9 cellular contexts compared by ENCODE assay signal in the genomic region with DNA sequence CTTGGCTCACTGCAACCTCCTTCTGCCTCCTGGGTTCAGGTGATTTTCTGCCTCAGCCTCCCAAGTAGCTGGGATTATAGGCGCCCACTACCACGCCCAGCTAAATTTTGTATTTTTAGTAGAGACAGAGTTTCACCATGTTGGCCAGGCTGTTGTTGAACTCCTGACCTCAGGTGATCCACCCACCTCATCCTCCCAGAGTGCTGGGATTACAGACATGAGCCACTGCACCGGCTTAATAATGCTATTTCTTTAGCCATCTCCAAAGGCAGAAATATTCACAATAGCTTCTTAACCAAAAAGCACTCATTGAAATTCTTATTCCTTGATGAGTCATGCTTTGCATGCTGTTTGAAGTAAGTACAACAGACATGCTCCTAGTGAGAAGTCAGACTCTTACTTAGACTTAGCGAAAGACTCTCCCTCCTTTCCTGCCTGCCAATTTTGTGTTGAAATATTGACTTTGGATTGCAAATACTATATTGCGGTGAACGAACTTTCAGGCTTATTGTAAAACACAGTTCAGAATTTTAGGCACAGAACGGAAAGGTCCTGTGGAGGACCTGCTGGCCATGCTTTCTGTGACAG. TPM values are rescaled to one million over a fixed set of nuclear protein-coding genes. Genes with fewer than 3 reads are reported as not detected.
DNase-seq lines count a peak whose midpoint lies in the region; ATAC-seq and TF ChIP-seq lines count a peak whose summit lies in the region.
"Had no signal": no experiment of that assay in that cellular context is flagged by ENCODE, and none has a peak within 500 bp of the region (broad histone marks: within the 10 kb centered on the region; RNA-seq: fewer than 3 reads in every experiment).

No MANE protein-coding gene starts in this region.

- peaks cover 0 to 7% (median 0%) of the 10 kb centered on the region in 4 donors for H3K36me3 ChIP-seq in esophagus muscularis mucosa

- TF ChIP-seq CTCF in esophagus muscularis mucosa (IDR thresholded peaks at IDR 0.05) (no peak), lower leg skin (IDR thresholded peaks at IDR 0.05) (no peak)

- no peak for TF ChIP-seq POLR2A in esophagus muscularis mucosa (IDR thresholded peaks at IDR 0.05; ENCODE audit: low read depth)
- no peak for TF ChIP-seq POLR2A in lower leg skin (IDR thresholded peaks at IDR 0.05)

- 56% methylated on average over 7 of the region's 7 CpGs for WGBS in esophagus muscularis mucosa
- WGBS in lower leg skin, 2 donors = 34 to 38% methylated on average over 7 of the region's 7 CpGs

- H3K4me1 ChIP-seq in esophagus muscularis mucosa = peaks cover 64 to 81% (median 80%) of the 10 kb centered on the region in 4 donors

- DNase-seq in DMS 273 (lab: John Stamatoyannopoulos, UW; ENCODE audit: unreplicated experiment) (peak; percentile 32), DMS 273 treated with DMSO at 0.1 percent for 48 hours (lab: John Stamatoyannopoulos, UW) (no peak), SIG-M5 (lab: John Stamatoyannopoulos, UW) (peak; percentile 92), esophagus muscularis mucosa (ENCODE audit: extremely low spot score) (no peak), lower leg skin (ENCODE audit: low spot score in 2 of 2) (no peak)

- intact Hi-C loops in esophagus muscularis mucosa (cut with DNase I) (no loop called here), lower leg skin (cut with DNase I; ENCODE audit: low total_unique reads) (no loop called here)

- H3K4me3 ChIP-seq in esophagus muscularis mucosa = peak overlapping the region in 2 of 4 donors; percentile 2 to 12
- H3K4me3 ChIP-seq in skin epidermis = peak overlapping the region in 1 of 7 experiments; percentile 1
- H3K4me3 ChIP-seq in lower leg skin (ENCODE audit: low read depth, poor library complexity, severe bottlenecking) = no peak overlapping the region

- no peak for TF ChIP-seq EP300 in esophagus muscularis mucosa (IDR thresholded peaks at IDR 0.05)

- H3K9me3 ChIP-seq in esophagus muscularis mucosa = no peaks in the 10 kb centered on the region

- H3K27me3 ChIP-seq in esophagus muscularis mucosa = no peaks in the 10 kb centered on the region

- no peak for ATAC-seq in GM21619 (IDR thresholded peaks at IDR 0.05; ENCODE audit: unreplicated experiment)
- ATAC-seq in HG02759 (IDR thresholded peaks at IDR 0.05; ENCODE audit: unreplicated experiment) = no peak

- H3K27ac ChIP-seq in esophagus muscularis mucosa (replicated peaks in 1 of 4) (peak overlapping the region; percentile 18 to 99 (median 46)), skin epidermis (peak overlapping the region in 11 of 21 experiments; percentile 3 to 99 (median 31))
- H3K27ac ChIP-seq: 22Rv1 had no signal

RNA-seq across cellular contexts. Expression of gene ACTR3, which starts 4.4 kb away (rescaled TPM):
- total RNA-seq in esophagus muscularis mucosa = 100 to 1,000 TPM; 163 to 198 (median 188) TPM
- 100 to 1,000 TPM in 3 of 4 donors, 10 to 100 TPM in 1; 92.5 to 154 (median 115) TPM for total RNA-seq in lower leg skin

Comparison
In these comparisons a context has a peak if more than half of its experiments do, and no peak if none do; other contexts are left out.
1. DNase-seq: peak in DMS 273 (single experiment) and SIG-M5 (single experiment); none in DMS 273 treated with DMSO at 0.1 percent for 48 hours (single experiment), esophagus muscularis mucosa (single experiment) and lower leg skin (0 of 2).